ENCODE assay signal across 10 cellular contexts in genomic region chr2:206798009-206798408, GRCh38. TPM values are rescaled to one million over a fixed set of nuclear protein-coding genes. Genes with fewer than 3 reads are reported as not detected.
A peak's percentile ranks its signal among the peaks of the same experiment; 100 is the strongest.
DNase-seq lines count a peak whose midpoint lies in the region; ATAC-seq and TF ChIP-seq lines count a peak whose summit lies in the region.
"Had no signal": no experiment of that assay in that cellular context is flagged by ENCODE, and none has a peak within 500 bp of the region (broad histone marks: within the 10 kb centered on the region; RNA-seq: fewer than 3 reads in every experiment).

No MANE protein-coding gene starts in this region.

- H3K27ac Mint-ChIP-seq in activated CD8-positive, alpha-beta T cell treated with anti-CD3 and anti-CD28 coated beads for 36 hours: peak overlapping the region; percentile 70
- H3K27ac Mint-ChIP-seq in activated CD8-positive, alpha-beta T cell treated with anti-CD3 and anti-CD28 coated beads, Interleukin-2, amount 10 ng/mL, durations not matched to agents 7 days and 5 days: no peak overlapping the region
- H3K27ac Mint-ChIP-seq in naive thymus-derived CD4-positive, alpha-beta T cell: peak overlapping the region in 8 of 9 donors; percentile 36 to 86 (median 70)

- H3K27me3 Mint-ChIP-seq in activated CD8-positive, alpha-beta T cell treated with anti-CD3 and anti-CD28 coated beads for 36 hours: no peaks in the 10 kb centered on the region
- no peaks in the 10 kb centered on the region for H3K27me3 Mint-ChIP-seq in activated CD8-positive, alpha-beta T cell treated with anti-CD3 and anti-CD28 coated beads, Interleukin-2, amount 10 ng/mL, durations not matched to agents 7 days and 5 days (ENCODE audit: low read depth)
- no peaks in the 10 kb centered on the region for H3K27me3 Mint-ChIP-seq in naive thymus-derived CD4-positive, alpha-beta T cell

- no peaks in the 10 kb centered on the region for H3K9me3 ChIP-seq in naive thymus-derived CD4-positive, alpha-beta T cell (ENCODE audit: control insufficient read depth in 2 of 3, low read length in 3 of 3)
- no peaks in the 10 kb centered on the region for H3K9me3 ChIP-seq in prostate gland

- WGBS in prostate gland: 84% methylated on average over 5 of the region's 5 CpGs

- H3K27me3 ChIP-seq in naive thymus-derived CD4-positive, alpha-beta T cell (ENCODE audit: control insufficient read depth in 2 of 2, insufficient read depth in 2 of 2, low read length in 2 of 2): no peaks in the 10 kb centered on the region
- H3K27me3 ChIP-seq in prostate gland (replicated peaks; ENCODE audit: insufficient read depth): no peaks in the 10 kb centered on the region

- no peak for TF ChIP-seq POLR2A in prostate gland (IDR thresholded peaks at IDR 0.05)

- peak; percentile 30 for DNase-seq in activated CD8-positive, alpha-beta T cell treated with anti-CD3 and anti-CD28 coated beads for 36 hours
- no peak for DNase-seq in activated CD8-positive, alpha-beta T cell treated with anti-CD3 and anti-CD28 coated beads, Interleukin-2, amount 10 ng/mL, durations not matched to agents 7 days and 5 days
- DNase-seq in KBM-7: peak; percentile 76
- DNase-seq in naive thymus-derived CD4-positive, alpha-beta T cell: peak in 6 of 9 donors; percentile 5 to 37 (median 23)
- DNase-seq in activated CD8-positive, alpha-beta memory T cell treated with anti-CD3 and anti-CD28 coated beads, Interleukin-2, amount 50 U/mL, for 4 hours: no peak
- DNase-seq in prostate gland (ENCODE audit: low spot score): no peak
- no peak for DNase-seq in SW480 (ENCODE audit: low spot score)
- DNase-seq: cerebellar nuclear complex, IMR-90 had no signal

- in situ Hi-C loops in KBM-7 (cut with MboI; ENCODE audit: low pct_unique_long_range_greater_than_20kb, low sequenced_read_pairs): no loop called here

- no peaks in the 10 kb centered on the region for H3K9me3 Mint-ChIP-seq in activated CD8-positive, alpha-beta T cell treated with anti-CD3 and anti-CD28 coated beads for 36 hours
- no peaks in the 10 kb centered on the region for H3K9me3 Mint-ChIP-seq in activated CD8-positive, alpha-beta T cell treated with anti-CD3 and anti-CD28 coated beads, Interleukin-2, amount 10 ng/mL, durations not matched to agents 7 days and 5 days (ENCODE audit: insufficient read depth)
- H3K9me3 Mint-ChIP-seq in naive thymus-derived CD4-positive, alpha-beta T cell: no peaks in the 10 kb centered on the region

- POLR2A ChIA-PET in activated CD8-positive, alpha-beta T cell treated with anti-CD3 and anti-CD28 coated beads for 36 hours (lab: Charles Lee): no interaction called here
- POLR2A ChIA-PET in activated CD8-positive, alpha-beta T cell treated with anti-CD3 and anti-CD28 coated beads, Interleukin-2, amount 10 ng/mL, durations not matched to agents 7 days and 5 days (lab: Charles Lee): interaction anchor here (0.6 kb wide), 1 partner anchor 34 kb away, joined by 7 read pairs; no protein-coding TSS in a partner anchor
- POLR2A ChIA-PET in naive thymus-derived CD4-positive, alpha-beta T cell (lab: Charles Lee): no interaction called here

- H3K4me1 ChIP-seq in naive thymus-derived CD4-positive, alpha-beta T cell (ENCODE audit: control insufficient read depth in 2 of 2, insufficient read depth in 2 of 2, low read length in 2 of 2): peaks cover 0 to 4% of the 10 kb centered on the region in 2 donors
- no peaks in the 10 kb centered on the region for H3K4me1 ChIP-seq in prostate gland (replicated peaks)

- CTCF ChIA-PET in activated CD8-positive, alpha-beta T cell treated with anti-CD3 and anti-CD28 coated beads for 36 hours (lab: Charles Lee): interaction anchor here (1.1 to 1.6 kb wide), 2 partner anchors 16 to 104 kb away, joined by 3 read pairs; no protein-coding TSS in a partner anchor
- CTCF ChIA-PET in activated CD8-positive, alpha-beta T cell treated with anti-CD3 and anti-CD28 coated beads, Interleukin-2, amount 10 ng/mL, durations not matched to agents 7 days and 5 days (lab: Charles Lee): interaction anchor here (0.8 to 1.5 kb wide), 5 partner anchors 17 to 678 kb away, joined by 3 to 5 read pairs (median 3); no protein-coding TSS in a partner anchor
- CTCF ChIA-PET in naive thymus-derived CD4-positive, alpha-beta T cell (lab: Charles Lee): interaction anchor here (0.6 to 0.8 kb wide), 2 partner anchors 675 to 1177 kb away, joined by 3 read pairs; no protein-coding TSS in a partner anchor

- H3K36me3 Mint-ChIP-seq in activated CD8-positive, alpha-beta T cell treated with anti-CD3 and anti-CD28 coated beads for 36 hours (ENCODE audit: low read depth): peaks cover 8% of the 10 kb centered on the region
- H3K36me3 Mint-ChIP-seq in activated CD8-positive, alpha-beta T cell treated with anti-CD3 and anti-CD28 coated beads, Interleukin-2, amount 10 ng/mL, durations not matched to agents 7 days and 5 days (ENCODE audit: low read depth): peaks cover 6% of the 10 kb centered on the region
- H3K36me3 Mint-ChIP-seq in naive thymus-derived CD4-positive, alpha-beta T cell: peaks cover 0 to 8% (median 0%) of the 10 kb centered on the region in 5 donors

- peaks cover 0 to 7% (median 0%) of the 10 kb centered on the region in 3 experiments for H3K36me3 ChIP-seq in naive thymus-derived CD4-positive, alpha-beta T cell (ENCODE audit: control insufficient read depth in 2 of 3, insufficient read depth in 3 of 3, low read length in 3 of 3)
- no peaks in the 10 kb centered on the region for H3K36me3 ChIP-seq in prostate gland

- no peak overlapping the region for H3K4me3 ChIP-seq in naive thymus-derived CD4-positive, alpha-beta T cell (ENCODE audit: low read length)
- no peak overlapping the region for H3K4me3 ChIP-seq in prostate gland

- peak; percentile 51 for ATAC-seq in activated CD8-positive, alpha-beta T cell treated with anti-CD3 and anti-CD28 coated beads for 36 hours
- no peak for ATAC-seq in activated CD8-positive, alpha-beta T cell treated with anti-CD3 and anti-CD28 coated beads, Interleukin-2, amount 10 ng/mL, durations not matched to agents 7 days and 5 days
- peak; percentile 47 for ATAC-seq in HG02588 (IDR thresholded peaks at IDR 0.05; ENCODE audit: unreplicated experiment)
- peak; percentile 72 for ATAC-seq in naive thymus-derived CD4-positive, alpha-beta T cell

- no peak overlapping the region for H3K27ac ChIP-seq in naive thymus-derived CD4-positive, alpha-beta T cell (ENCODE audit: low read depth, low read length)
- H3K27ac ChIP-seq in prostate gland: no peak overlapping the region

- intact Hi-C loops in activated CD8-positive, alpha-beta T cell treated with anti-CD3 and anti-CD28 coated beads for 36 hours (cut with micrococcal nuclease): no loop called here
- intact Hi-C loops in naive thymus-derived CD4-positive, alpha-beta T cell (cut with micrococcal nuclease): no loop called here
- intact Hi-C loops in prostate gland (cut with DNase I): no loop called here

- no peak overlapping the region for H3K4me3 Mint-ChIP-seq in activated CD8-positive, alpha-beta T cell treated with anti-CD3 and anti-CD28 coated beads for 36 hours
- H3K4me3 Mint-ChIP-seq in activated CD8-positive, alpha-beta T cell treated with anti-CD3 and anti-CD28 coated beads, Interleukin-2, amount 10 ng/mL, durations not matched to agents 7 days and 5 days: no peak overlapping the region
- peak overlapping the region in 4 of 10 donors; percentile 5 to 46 (median 18) for H3K4me3 Mint-ChIP-seq in naive thymus-derived CD4-positive, alpha-beta T cell

- no peak for TF ChIP-seq CTCF in activated CD8-positive, alpha-beta T cell treated with anti-CD3 and anti-CD28 coated beads for 36 hours (IDR thresholded peaks at IDR 0.05)
- TF ChIP-seq CTCF in prostate gland (IDR thresholded peaks at IDR 0.05): no peak

- peaks cover 26% of the 10 kb centered on the region for H3K4me1 Mint-ChIP-seq in activated CD8-positive, alpha-beta T cell treated with anti-CD3 and anti-CD28 coated beads for 36 hours (ENCODE audit: low read depth)
- H3K4me1 Mint-ChIP-seq in activated CD8-positive, alpha-beta T cell treated with anti-CD3 and anti-CD28 coated beads, Interleukin-2, amount 10 ng/mL, durations not matched to agents 7 days and 5 days (ENCODE audit: low read depth): peaks cover 20% of the 10 kb centered on the region
- peaks cover 15 to 32% (median 24%) of the 10 kb centered on the region in 7 donors for H3K4me1 Mint-ChIP-seq in naive thymus-derived CD4-positive, alpha-beta T cell

RNA-seq across cellular contexts. Expression of gene FASTKD2, which starts 32.6 kb away (rescaled TPM):
- 10 to 100 TPM; 32.8 to 33.7 TPM for total RNA-seq in activated CD8-positive, alpha-beta T cell treated with anti-CD3 and anti-CD28 coated beads for 36 hours
- total RNA-seq in activated CD8-positive, alpha-beta T cell treated with anti-CD3 and anti-CD28 coated beads, Interleukin-2, amount 10 ng/mL, durations not matched to agents 7 days and 5 days: 10 to 100 TPM; 20.2 to 20.8 TPM
- total RNA-seq in naive thymus-derived CD4-positive, alpha-beta T cell: 10 to 100 TPM; 16.5 to 31.9 (median 24.5) TPM
- polyA plus RNA-seq in naive thymus-derived CD4-positive, alpha-beta T cell: 10 to 100 TPM; 26.0 to 29.5 TPM
- total RNA-seq in prostate gland: 10 to 100 TPM; 19.5 to 21.4 TPM

RNA-seq across cellular contexts. Expression of gene MDH1B, which starts 32.9 kb away (rescaled TPM):
- under 1 TPM; 0.56 to 0.92 TPM for total RNA-seq in activated CD8-positive, alpha-beta T cell treated with anti-CD3 and anti-CD28 coated beads for 36 hours
- total RNA-seq in activated CD8-positive, alpha-beta T cell treated with anti-CD3 and anti-CD28 coated beads, Interleukin-2, amount 10 ng/mL, durations not matched to agents 7 days and 5 days: under 1 TPM; 0.55 to 0.57 TPM
- total RNA-seq in naive thymus-derived CD4-positive, alpha-beta T cell: under 1 TPM in 4 of 5 experiments, not detected in 1; 0.17 to 0.54 (median 0.24) TPM
- polyA plus RNA-seq in naive thymus-derived CD4-positive, alpha-beta T cell: under 1 TPM in 1 of 2 donors, not detected in 1; 0.12 TPM
- 1 to 10 TPM in 1 of 2 donors, under 1 TPM in 1; 0.82 to 6.2 TPM for total RNA-seq in prostate gland

Comparison
In these comparisons a context has a peak if more than half of its experiments do, and no peak if none do; other contexts are left out.
1. DNase-seq: peak in activated CD8-positive, alpha-beta T cell treated with anti-CD3 and anti-CD28 coated beads for 36 hours (single experiment), KBM-7 (single experiment) and naive thymus-derived CD4-positive, alpha-beta T cell (6 of 9); none in activated CD8-positive, alpha-beta T cell treated with anti-CD3 and anti-CD28 coated beads, Interleukin-2, amount 10 ng/mL, durations not matched to agents 7 days and 5 days (single experiment), activated CD8-positive, alpha-beta memory T cell treated with anti-CD3 and anti-CD28 coated beads, Interleukin-2, amount 50 U/mL, for 4 hours (single experiment), prostate gland (single experiment) and SW480 (single experiment).